ENCODE assay signal across 13 cellular contexts in the genomic region with DNA sequence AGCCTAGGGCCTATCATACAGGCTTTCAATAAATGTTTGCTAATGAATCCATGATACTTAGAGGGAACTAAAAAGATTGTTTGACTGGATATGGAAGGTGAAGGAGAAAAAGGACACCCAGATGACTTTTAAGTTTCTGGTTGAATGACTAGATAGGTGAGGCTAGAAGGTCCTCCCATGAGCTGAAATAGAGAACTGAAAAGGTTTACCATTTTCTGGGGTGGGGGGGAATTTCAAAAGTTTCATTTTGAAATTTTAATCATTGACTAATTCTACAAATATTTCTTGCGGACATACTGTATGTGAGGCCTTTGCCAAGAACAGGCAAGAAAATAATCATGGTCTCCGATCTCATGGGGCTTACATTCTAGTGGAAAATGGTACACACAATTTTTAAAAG. TPM values are rescaled to one million over a fixed set of nuclear protein-coding genes. Genes with fewer than 3 reads are reported as not detected.
DNase-seq lines count a peak whose midpoint lies in the region; ATAC-seq, FAIRE-seq and TF ChIP-seq lines count a peak whose summit lies in the region.
"Had no signal": no experiment of that assay in that cellular context is flagged by ENCODE, and none has a peak within 500 bp of the region (broad histone marks: within the 10 kb centered on the region; RNA-seq: fewer than 3 reads in every experiment).

No MANE protein-coding gene starts in this region.

- no peak overlapping the region for H2AFZ ChIP-seq in smooth muscle cell (ENCODE audit: low read depth)

- no peaks in the 10 kb centered on the region for H3K36me3 ChIP-seq in smooth muscle cell (ENCODE audit: low read depth)
- H3K36me3 ChIP-seq in small intestine (ENCODE audit: control insufficient read depth in 2 of 2, insufficient read depth in 2 of 2, low read length in 2 of 2) = peaks cover 2 to 4% of the 10 kb centered on the region in 2 donors

- peaks cover 18% of the 10 kb centered on the region for H3F3A ChIP-seq in smooth muscle cell (ENCODE audit: low read depth)

- H3K9me3 ChIP-seq in smooth muscle cell (replicated peaks; ENCODE audit: low read depth) = no peaks in the 10 kb centered on the region
- no peaks in the 10 kb centered on the region for H3K9me3 ChIP-seq in small intestine (ENCODE audit: control insufficient read depth, low read depth)
- H3K9me3 ChIP-seq: A549 had no signal

- no peak for DNase-seq in activated CD8-positive, alpha-beta memory T cell treated with anti-CD3 and anti-CD28 coated beads, Interleukin-2, amount 10 ng/mL, durations not matched to agents 7 days and 5 days
- DNase-seq in activated CD8-positive, alpha-beta memory T cell treated with anti-CD3 and anti-CD28 coated beads for 24 hours = no peak
- DNase-seq in smooth muscle cell (lab: John Stamatoyannopoulos, UW; ENCODE audit: unreplicated experiment) (no peak), COR-L47 (lab: John Stamatoyannopoulos, UW) (no peak), small intestine (no peak), pons (ENCODE audit: low spot score) (no peak)
- DNase-seq: GOT3, NCI-H1436 had no signal

- H3K9ac ChIP-seq in smooth muscle cell (ENCODE audit: low read depth) = no peak overlapping the region

- H4K20me1 ChIP-seq in smooth muscle cell (ENCODE audit: low read depth) = peaks cover 41% of the 10 kb centered on the region

- H3K36me3 Mint-ChIP-seq in activated CD8-positive, alpha-beta memory T cell treated with anti-CD3 and anti-CD28 coated beads, Interleukin-2, amount 10 ng/mL, durations not matched to agents 7 days and 5 days = peaks cover 59% of the 10 kb centered on the region

- no peak overlapping the region for H3K4me3 Mint-ChIP-seq in activated CD8-positive, alpha-beta memory T cell treated with anti-CD3 and anti-CD28 coated beads, Interleukin-2, amount 10 ng/mL, durations not matched to agents 7 days and 5 days
- H3K4me3 Mint-ChIP-seq: neural crest cell had no signal

- H3K27me3 Mint-ChIP-seq in activated CD8-positive, alpha-beta memory T cell treated with anti-CD3 and anti-CD28 coated beads, Interleukin-2, amount 10 ng/mL, durations not matched to agents 7 days and 5 days = no peaks in the 10 kb centered on the region

- peak overlapping the region; percentile 6 for H3K27ac ChIP-seq in smooth muscle cell (ENCODE audit: low read depth)
- H3K27ac ChIP-seq in small intestine (ENCODE audit: low read depth in 1 of 2, low read length in 1 of 2) = no peak overlapping the region
- H3K27ac ChIP-seq: A549 had no signal

- H3K27ac Mint-ChIP-seq in activated CD8-positive, alpha-beta memory T cell treated with anti-CD3 and anti-CD28 coated beads, Interleukin-2, amount 10 ng/mL, durations not matched to agents 7 days and 5 days = peak overlapping the region; percentile 2

- no peak for ATAC-seq in activated CD8-positive, alpha-beta memory T cell treated with anti-CD3 and anti-CD28 coated beads, Interleukin-2, amount 10 ng/mL, durations not matched to agents 7 days and 5 days
- ATAC-seq in GM21825 (IDR thresholded peaks at IDR 0.05; ENCODE audit: unreplicated experiment) (peak; percentile 68), HG03520 (IDR thresholded peaks at IDR 0.05; ENCODE audit: unreplicated experiment) (peak; percentile 42)
- ATAC-seq: A549 had no signal

- no peak overlapping the region for H3K4me2 ChIP-seq in smooth muscle cell
- H3K4me2 ChIP-seq: A549 had no signal

- no peak for TF ChIP-seq CTCF in smooth muscle cell (IDR thresholded peaks at IDR 0.05; ENCODE audit: borderline replicate concordance, insufficient read depth, poor library complexity, severe bottlenecking)

- 95% methylated on average over 2 of the region's 2 CpGs for WGBS in smooth muscle cell (ENCODE audit: low lambda C conversion rate)
- 88 to 94% (median 91%) methylated on average over 2 of the region's 2 CpGs for WGBS in small intestine, 3 donors

- H3K4me1 Mint-ChIP-seq in activated CD8-positive, alpha-beta memory T cell treated with anti-CD3 and anti-CD28 coated beads, Interleukin-2, amount 10 ng/mL, durations not matched to agents 7 days and 5 days = peaks cover 10% of the 10 kb centered on the region
- H3K4me1 Mint-ChIP-seq: neural crest cell had no signal

- H3K79me2 ChIP-seq in smooth muscle cell (ENCODE audit: low read depth) = no peaks in the 10 kb centered on the region

- CTCF ChIA-PET in activated CD8-positive, alpha-beta memory T cell treated with anti-CD3 and anti-CD28 coated beads, Interleukin-2, amount 10 ng/mL, durations not matched to agents 7 days and 5 days (lab: Charles Lee) = no interaction called here

- H3K4me3 ChIP-seq in smooth muscle cell (no peak overlapping the region), small intestine (ENCODE audit: low read depth in 1 of 2, low read length in 2 of 2) (no peak overlapping the region)
- H3K4me3 ChIP-seq: A549 had no signal

- FAIRE-seq in small intestine (lab: Jason Lieb, UNC) = no peak
- FAIRE-seq: A549, keratinocyte had no signal

- H3K4me1 ChIP-seq in smooth muscle cell (ENCODE audit: low read depth) (no peaks in the 10 kb centered on the region), small intestine (ENCODE audit: control insufficient read depth in 2 of 2, insufficient read depth in 1 of 2, low read depth in 1 of 2, low read length in 1 of 2) (no peaks in the 10 kb centered on the region)
- H3K4me1 ChIP-seq: A549 had no signal

- H3K27me3 ChIP-seq in smooth muscle cell (ENCODE audit: low read depth) = no peaks in the 10 kb centered on the region
- H3K27me3 ChIP-seq in small intestine (ENCODE audit: control insufficient read depth in 2 of 2, insufficient read depth in 2 of 2, low read length in 2 of 2) = no peaks in the 10 kb centered on the region

- peaks cover 2% of the 10 kb centered on the region for H3K9me3 Mint-ChIP-seq in activated CD8-positive, alpha-beta memory T cell treated with anti-CD3 and anti-CD28 coated beads, Interleukin-2, amount 10 ng/mL, durations not matched to agents 7 days and 5 days (ENCODE audit: low read depth)
- H3K9me3 Mint-ChIP-seq: neural crest cell had no signal

RNA-seq across cellular contexts. Expression of a gene that starts 17.9 kb away (rescaled TPM):
- total RNA-seq in activated CD8-positive, alpha-beta memory T cell treated with anti-CD3 and anti-CD28 coated beads, Interleukin-2, amount 10 ng/mL, durations not matched to agents 7 days and 5 days = 10 to 100 TPM; 25.9 to 33.1 TPM
- total RNA-seq in smooth muscle cell = 10.7 and 15.1 TPM in 2 replicates
- polyA plus RNA-seq in smooth muscle cell (4.1 and 7.1 TPM in 2 replicates), small intestine (1 to 10 TPM; 7.1 to 8.7 (median 8.1) TPM)

RNA-seq across cellular contexts. Expression of a gene that starts 42.7 kb away (rescaled TPM):
- total RNA-seq in activated CD8-positive, alpha-beta memory T cell treated with anti-CD3 and anti-CD28 coated beads, Interleukin-2, amount 10 ng/mL, durations not matched to agents 7 days and 5 days = 10 to 100 TPM; 19.9 to 21.8 TPM
- 22.0 and 27.9 TPM in 2 replicates for total RNA-seq in smooth muscle cell
- 13.0 and 16.2 TPM in 2 replicates for polyA plus RNA-seq in smooth muscle cell
- polyA plus RNA-seq in small intestine = 10 to 100 TPM; 17.5 to 40.5 (median 24.0) TPM
